ENCODE assay signal across 39 cellular contexts in genomic region chr1:214174508-214175199, GRCh38.
"Had no signal": no experiment of that assay in that cellular context is flagged by ENCODE, and none has a peak within 500 bp of the region (broad histone marks: within the 10 kb centered on the region; RNA-seq: fewer than 3 reads in every experiment).

No MANE protein-coding gene starts in this region.

- ATAC-seq: activated CD8-positive, alpha-beta T cell treated with anti-CD3 and anti-CD28 coated beads for 36 hours; activated naive CD8-positive, alpha-beta T cell treated with anti-CD3 and anti-CD28 coated beads, Interleukin-2, amount 50 U/mL, for 24 hours; activated T-cell treated with anti-CD3 and anti-CD28 coated beads, Interleukin-2, amount 50 U/mL, for 4 hours; activated T-cell treated with anti-CD3 and anti-CD28 coated beads, Interleukin-2, amount 50 U/mL, for 72 hours; activated T-helper 17 cell treated with anti-CD3 and anti-CD28 coated beads, Interleukin-2, amount 50 U/mL, for 72 hours had no signal

- H3K27ac Mint-ChIP-seq: activated B cell treated with CpG ODN at 0.5 μM for 24 hours; activated CD4-positive, alpha-beta memory T cell treated with anti-CD3 and anti-CD28 coated beads for 36 hours; activated CD4-positive, alpha-beta T cell treated with anti-CD3 and anti-CD28 coated beads, Interleukin-2, amount 10 ng/mL, durations not matched to agents 24 days and 14 days; activated CD8-positive, alpha-beta T cell treated with anti-CD3 and anti-CD28 coated beads for 36 hours; activated naive CD4-positive, alpha-beta T cell treated with anti-CD3 and anti-CD28 coated beads, Interleukin-2, amount 10 ng/mL, durations not matched to agents 7 days and 5 days; activated naive CD4-positive, alpha-beta T cell treated with anti-CD3 and anti-CD28 coated beads, Interleukin-2, amount 50 U/mL, for 24 hours; activated naive CD8-positive, alpha-beta T cell; activated naive CD8-positive, alpha-beta T cell treated with anti-CD3 and anti-CD28 coated beads, Interleukin-2, amount 10 ng/mL, durations not matched to agents 7 days and 5 days; activated naive CD8-positive, alpha-beta T cell treated with anti-CD3 and anti-CD28 coated beads, Interleukin-2, amount 50 U/mL, for 24 hours; activated T-cell treated with anti-CD3 and anti-CD28 coated beads, Interleukin-2, amount 50 U/mL, for 72 hours; activated T-helper 1 cell treated with anti-CD3 and anti-CD28 coated beads, Interleukin-12 subunit alpha, Interleukin-12 subunit beta, Interleukin-2, Interleukin-4 antibody, amounts not matched to agents 30 ng/mL and 10 ng/mL and 1 ng/mL, durations not matched to agents 14 hours and 24 hours and 36 hours; activated T-helper 17 cell treated with anti-CD3 and anti-CD28 coated beads, Interleukin-2, amount 50 U/mL, for 72 hours; brain; T-helper 1 cell treated with Interleukin-12 subunit alpha and Interleukin-12 subunit beta and Interleukin-4 antibody, amounts not matched to agents 30 μg/mL and 1 μg/mL, for 36 hours; T-helper 2 cell treated with Interferon-gamma antibody and Interleukin-4, amounts not matched to agents 5 μg/mL and 100 μg/mL, for 36 hours had no signal

- H3K4me1 ChIP-seq: ascending aorta had no signal

- H3K4me3 ChIP-seq: ascending aorta, cardiac muscle cell had no signal

- H3K27ac ChIP-seq: ascending aorta, cardiac muscle cell, VCaP had no signal

- DNase-seq: activated B cell treated with CpG ODN at 0.5 μM for 24 hours; activated CD4-positive, alpha-beta memory T cell treated with anti-CD3 and anti-CD28 coated beads for 36 hours; activated CD4-positive, alpha-beta T cell treated with anti-CD3 and anti-CD28 coated beads for 4 hours; activated CD4-positive, alpha-beta T cell treated with anti-CD3 and anti-CD28 coated beads, Interleukin-2, amount 10 ng/mL, durations not matched to agents 24 days and 14 days; activated CD4-positive, alpha-beta T cell treated with anti-CD3 and anti-CD28 coated beads, Interleukin-2, amount 50 U/mL, for 1 hour; activated CD4-positive, alpha-beta T cell treated with anti-CD3 and anti-CD28 coated beads, Interleukin-2, amount 50 U/mL, for 4 hours; activated CD4-positive, CD25-positive, alpha-beta regulatory T cell treated with anti-CD3 and anti-CD28 coated beads, Interleukin-2, amount 50 U/mL, for 72 hours; activated CD8-positive, alpha-beta memory T cell treated with anti-CD3 and anti-CD28 coated beads, Interleukin-2, amount 50 U/mL, for 4 hours; activated CD8-positive, alpha-beta T cell treated with anti-CD3 and anti-CD28 coated beads for 36 hours; activated effector memory CD4-positive, alpha-beta T cell treated with Interleukin-2 at 50 U/mL for 16 hours; activated gamma-delta T cell; activated naive CD4-positive, alpha-beta T cell treated with anti-CD3 and anti-CD28 coated beads, Interleukin-2, amount 10 ng/mL, durations not matched to agents 7 days and 5 days; activated naive CD4-positive, alpha-beta T cell treated with Interleukin-2 at 50 U/mL for 16 hours; activated naive CD8-positive, alpha-beta T cell treated with anti-CD3 and anti-CD28 coated beads, Interleukin-2, amount 10 ng/mL, durations not matched to agents 7 days and 5 days; activated naive CD8-positive, alpha-beta T cell treated with anti-CD3 and anti-CD28 coated beads, Interleukin-2, amount 50 U/mL, for 24 hours; activated T-cell treated with anti-CD3 and anti-CD28 coated beads for 4 hours; activated T-cell treated with anti-CD3 and anti-CD28 coated beads, Interleukin-2, amount 50 U/mL, for 1 hour; activated T-cell treated with anti-CD3 and anti-CD28 coated beads, Interleukin-2, amount 50 U/mL, for 4 hours; activated T-cell treated with anti-CD3 and anti-CD28 coated beads, Interleukin-2, amount 50 U/mL, for 72 hours; amygdala; anterior cingulate cortex; caudate nucleus; cerebellar nuclear complex; T-helper 1 cell; T-helper 2 cell; T-helper 9 cell had no signal

- H3K36me3 ChIP-seq: ascending aorta, cardiac muscle cell had no signal

- H3K36me3 Mint-ChIP-seq: activated CD4-positive, alpha-beta memory T cell treated with anti-CD3 and anti-CD28 coated beads for 36 hours; activated naive CD4-positive, alpha-beta T cell treated with anti-CD3 and anti-CD28 coated beads, Interleukin-2, amount 10 ng/mL, durations not matched to agents 7 days and 5 days; activated naive CD4-positive, alpha-beta T cell treated with anti-CD3 and anti-CD28 coated beads, Interleukin-2, amount 50 U/mL, for 24 hours; activated naive CD8-positive, alpha-beta T cell; activated naive CD8-positive, alpha-beta T cell treated with anti-CD3 and anti-CD28 coated beads, Interleukin-2, amount 10 ng/mL, durations not matched to agents 7 days and 5 days; brain had no signal

- H3K4me1 Mint-ChIP-seq: activated B cell treated with CpG ODN at 0.5 μM for 24 hours; activated CD4-positive, alpha-beta T cell treated with anti-CD3 and anti-CD28 coated beads, Interleukin-2, amount 10 ng/mL, durations not matched to agents 24 days and 14 days; activated naive CD4-positive, alpha-beta T cell treated with anti-CD3 and anti-CD28 coated beads, Interleukin-2, amount 10 ng/mL, durations not matched to agents 7 days and 5 days; activated naive CD4-positive, alpha-beta T cell treated with anti-CD3 and anti-CD28 coated beads, Interleukin-2, amount 50 U/mL, for 24 hours; activated naive CD8-positive, alpha-beta T cell treated with anti-CD3 and anti-CD28 coated beads, Interleukin-2, amount 10 ng/mL, durations not matched to agents 7 days and 5 days; activated naive CD8-positive, alpha-beta T cell treated with anti-CD3 and anti-CD28 coated beads, Interleukin-2, amount 50 U/mL, for 24 hours; activated T-helper 17 cell treated with anti-CD3 and anti-CD28 coated beads, Interleukin-2, amount 50 U/mL, for 72 hours; brain; central memory CD8-positive, alpha-beta T cell had no signal

- H3K9me3 Mint-ChIP-seq: activated B cell treated with CpG ODN at 0.5 μM for 24 hours; activated CD4-positive, alpha-beta memory T cell treated with anti-CD3 and anti-CD28 coated beads for 36 hours; activated CD4-positive, alpha-beta T cell treated with anti-CD3 and anti-CD28 coated beads, Interleukin-2, amount 10 ng/mL, durations not matched to agents 24 days and 14 days; activated CD8-positive, alpha-beta T cell treated with anti-CD3 and anti-CD28 coated beads for 36 hours; activated naive CD4-positive, alpha-beta T cell treated with anti-CD3 and anti-CD28 coated beads, Interleukin-2, amount 10 ng/mL, durations not matched to agents 7 days and 5 days; activated naive CD4-positive, alpha-beta T cell treated with anti-CD3 and anti-CD28 coated beads, Interleukin-2, amount 50 U/mL, for 24 hours; activated naive CD8-positive, alpha-beta T cell treated with anti-CD3 and anti-CD28 coated beads, Interleukin-2, amount 10 ng/mL, durations not matched to agents 7 days and 5 days; activated naive CD8-positive, alpha-beta T cell treated with anti-CD3 and anti-CD28 coated beads, Interleukin-2, amount 50 U/mL, for 24 hours; activated T-cell treated with anti-CD3 and anti-CD28 coated beads, Interleukin-2, amount 50 U/mL, for 4 hours; activated T-cell treated with anti-CD3 and anti-CD28 coated beads, Interleukin-2, amount 50 U/mL, for 72 hours; activated T-helper 1 cell treated with anti-CD3 and anti-CD28 coated beads, Interleukin-12 subunit alpha, Interleukin-12 subunit beta, Interleukin-2, Interleukin-4 antibody, amounts not matched to agents 30 ng/mL and 10 ng/mL and 1 ng/mL, durations not matched to agents 14 hours and 24 hours and 36 hours; activated T-helper 17 cell treated with anti-CD3 and anti-CD28 coated beads, Interleukin-2, amount 50 U/mL, for 72 hours; central memory CD8-positive, alpha-beta T cell; T-helper 1 cell treated with Interleukin-12 subunit alpha and Interleukin-12 subunit beta and Interleukin-4 antibody, amounts not matched to agents 30 μg/mL and 1 μg/mL, for 36 hours; T-helper 2 cell treated with Interferon-gamma antibody and Interleukin-4, amounts not matched to agents 5 μg/mL and 100 μg/mL, for 36 hours had no signal

- H3K27me3 ChIP-seq: ascending aorta, cardiac muscle cell had no signal

- H3K4me3 Mint-ChIP-seq: activated B cell treated with CpG ODN at 0.5 μM for 24 hours; activated CD4-positive, alpha-beta memory T cell treated with anti-CD3 and anti-CD28 coated beads for 36 hours; activated CD4-positive, alpha-beta T cell treated with anti-CD3 and anti-CD28 coated beads, Interleukin-2, amount 10 ng/mL, durations not matched to agents 24 days and 14 days; activated CD8-positive, alpha-beta T cell treated with anti-CD3 and anti-CD28 coated beads for 36 hours; activated naive CD4-positive, alpha-beta T cell treated with anti-CD3 and anti-CD28 coated beads, Interleukin-2, amount 10 ng/mL, durations not matched to agents 7 days and 5 days; activated naive CD4-positive, alpha-beta T cell treated with anti-CD3 and anti-CD28 coated beads, Interleukin-2, amount 50 U/mL, for 24 hours; activated naive CD8-positive, alpha-beta T cell; activated naive CD8-positive, alpha-beta T cell treated with anti-CD3 and anti-CD28 coated beads, Interleukin-2, amount 10 ng/mL, durations not matched to agents 7 days and 5 days; activated naive CD8-positive, alpha-beta T cell treated with anti-CD3 and anti-CD28 coated beads, Interleukin-2, amount 50 U/mL, for 24 hours; activated T-cell treated with anti-CD3 and anti-CD28 coated beads, Interleukin-2, amount 50 U/mL, for 4 hours; activated T-cell treated with anti-CD3 and anti-CD28 coated beads, Interleukin-2, amount 50 U/mL, for 72 hours; activated T-helper 1 cell treated with anti-CD3 and anti-CD28 coated beads, Interleukin-12 subunit alpha, Interleukin-12 subunit beta, Interleukin-2, Interleukin-4 antibody, amounts not matched to agents 30 ng/mL and 10 ng/mL and 1 ng/mL, durations not matched to agents 14 hours and 24 hours and 36 hours; activated T-helper 17 cell treated with anti-CD3 and anti-CD28 coated beads, Interleukin-2, amount 50 U/mL, for 72 hours; brain; central memory CD8-positive, alpha-beta T cell; T-helper 1 cell treated with Interleukin-12 subunit alpha and Interleukin-12 subunit beta and Interleukin-4 antibody, amounts not matched to agents 30 μg/mL and 1 μg/mL, for 36 hours; T-helper 2 cell treated with Interferon-gamma antibody and Interleukin-4, amounts not matched to agents 5 μg/mL and 100 μg/mL, for 36 hours had no signal

- H3K9me3 ChIP-seq: ascending aorta had no signal

- FAIRE-seq: bronchial epithelial cell, TTC549 had no signal
